Comparison of ENCODE assay signal across 9 cellular contexts in the genomic region with DNA sequence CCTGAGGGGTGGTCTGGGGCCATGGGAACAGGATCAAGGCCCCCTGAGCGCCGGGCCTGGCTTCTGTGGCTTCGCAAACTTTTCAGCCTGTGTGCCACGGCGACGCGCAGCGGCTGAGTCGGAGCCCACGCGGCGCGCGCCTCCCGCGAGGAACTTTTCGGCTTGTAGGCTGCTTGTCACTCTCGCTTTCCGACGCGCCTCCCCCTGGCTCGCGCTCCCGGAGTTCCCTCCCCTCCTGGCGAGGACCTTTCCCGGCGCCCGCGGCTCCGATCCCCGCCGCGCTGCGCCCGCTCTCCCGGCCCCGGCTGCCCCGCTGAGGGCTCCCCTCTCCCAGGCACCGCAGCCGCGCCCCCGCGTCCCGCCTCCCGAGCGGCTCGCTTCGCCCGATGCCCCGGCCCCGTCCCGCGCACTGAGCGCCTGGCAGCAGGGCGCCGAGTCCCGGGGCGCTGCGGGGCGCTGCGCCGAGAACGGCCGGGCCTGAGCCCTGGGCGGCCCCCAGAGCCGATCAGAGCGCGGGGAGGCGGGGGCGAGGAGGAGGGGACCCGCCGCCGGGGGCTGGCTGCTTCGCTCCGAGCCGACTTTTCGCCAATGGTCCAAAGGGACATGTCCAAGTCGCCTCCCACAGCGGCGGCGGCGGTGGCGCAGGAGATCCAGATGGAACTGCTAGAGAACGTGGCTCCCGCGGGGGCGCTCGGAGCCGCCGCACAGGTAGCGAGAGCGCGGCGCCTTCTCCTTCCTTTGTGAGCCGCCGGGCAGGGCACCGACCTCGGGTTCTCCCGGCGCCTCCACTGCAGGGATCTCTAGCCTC. TPM values are rescaled to one million over a fixed set of nuclear protein-coding genes. Genes with fewer than 3 reads are reported as not detected.
DNase-seq lines count a peak whose midpoint lies in the region; ATAC-seq and TF ChIP-seq lines count a peak whose summit lies in the region.
"Had no signal": no experiment of that assay in that cellular context is flagged by ENCODE, and none has a peak within 500 bp of the region (broad histone marks: within the 10 kb centered on the region; RNA-seq: fewer than 3 reads in every experiment).

A gene (plus strand): TSS at position 276 of the 808 bp plus-strand sequence.

- H3K9me3 Mint-ChIP-seq in T-helper 2 cell treated with Interferon-gamma antibody and Interleukin-4, amounts not matched to agents 5 μg/mL and 100 μg/mL, for 36 hours, result no peaks in the 10 kb centered on the region
- H3K9me3 Mint-ChIP-seq: CD4-positive, CD25-positive, alpha-beta regulatory T cell had no signal

- H3K4me3 Mint-ChIP-seq in T-helper 2 cell treated with Interferon-gamma antibody and Interleukin-4, amounts not matched to agents 5 μg/mL and 100 μg/mL, for 36 hours, result no peak within 1 kb of the TSS
- H3K4me3 Mint-ChIP-seq: CD4-positive, CD25-positive, alpha-beta regulatory T cell had no signal

- H3K4me1 Mint-ChIP-seq in T-helper 2 cell treated with Interferon-gamma antibody and Interleukin-4, amounts not matched to agents 5 μg/mL and 100 μg/mL, for 36 hours (ENCODE audit: low read depth), result no peaks in the 10 kb centered on the region

- H2AFZ ChIP-seq in neuron (ENCODE audit: low read depth, low read length), result peak within 1 kb of the TSS; percentile 86

- no peaks in the 10 kb centered on the region for H3K36me3 Mint-ChIP-seq in T-helper 2 cell treated with Interferon-gamma antibody and Interleukin-4, amounts not matched to agents 5 μg/mL and 100 μg/mL, for 36 hours (ENCODE audit: low read depth)
- H3K36me3 Mint-ChIP-seq: CD4-positive, CD25-positive, alpha-beta regulatory T cell had no signal

- H3K27ac Mint-ChIP-seq in T-helper 2 cell treated with Interferon-gamma antibody and Interleukin-4, amounts not matched to agents 5 μg/mL and 100 μg/mL, for 36 hours, result no peak within 1 kb of the TSS
- H3K27ac Mint-ChIP-seq: CD4-positive, CD25-positive, alpha-beta regulatory T cell had no signal

- peak within 1 kb of the TSS; percentile 91 to 93 (median 92) for H3K27ac ChIP-seq in gastroesophageal sphincter

- peak; percentile 52 to 75 for TF ChIP-seq POLR2A in gastroesophageal sphincter (IDR thresholded peaks at IDR 0.05)

- peak; percentile 78 for ATAC-seq in SK-N-SH treated with all-trans-retinoic acid at 6 μM for 48 hours
- peak; percentile 87 for ATAC-seq in gastroesophageal sphincter
- ATAC-seq in HG03135 (IDR thresholded peaks at IDR 0.05; ENCODE audit: unreplicated experiment), result no peak
- ATAC-seq in GM19351 (IDR thresholded peaks at IDR 0.05; ENCODE audit: unreplicated experiment), result no peak

- 7% methylated on average over 3 of the region's 100 CpGs; no CpG with 5 or more reads in 1 of the 2 donors for WGBS in gastroesophageal sphincter (ENCODE audit: low coverage in 1 of 2), 2 donors

- H3K4me3 ChIP-seq in gastroesophageal sphincter (peak within 1 kb of the TSS; percentile 58 to 79), neuron (ENCODE audit: low read length) (peak within 1 kb of the TSS; percentile 46)

- H3K4me1 ChIP-seq in gastroesophageal sphincter (peaks cover 0 to 37% (median 4%) of the 10 kb centered on the region in 3 donors), neuron (ENCODE audit: insufficient read depth, low read length) (peaks cover 10% of the 10 kb centered on the region)

- H3K36me3 ChIP-seq in gastroesophageal sphincter (no peaks in the 10 kb centered on the region), neuron (ENCODE audit: insufficient read depth, low read length) (no peaks in the 10 kb centered on the region)

- peak in 2 of 4 experiments; percentile 1 to 44 for TF ChIP-seq CTCF in gastroesophageal sphincter (IDR thresholded peaks at IDR 0.05)

- H3K27me3 ChIP-seq in gastroesophageal sphincter (peaks cover 8% of the 10 kb centered on the region), neuron (ENCODE audit: insufficient read depth, low read length) (peaks cover 42% of the 10 kb centered on the region)

- H3K9me3 ChIP-seq in gastroesophageal sphincter (no peaks in the 10 kb centered on the region), neuron (ENCODE audit: low read length) (no peaks in the 10 kb centered on the region)

- TF ChIP-seq EP300 in gastroesophageal sphincter (IDR thresholded peaks at IDR 0.05), result no peak

- H3K27me3 Mint-ChIP-seq in T-helper 2 cell treated with Interferon-gamma antibody and Interleukin-4, amounts not matched to agents 5 μg/mL and 100 μg/mL, for 36 hours (ENCODE audit: low read depth), result peaks cover 33% of the 10 kb centered on the region

- peak; percentile 19 to 55 for DNase-seq in NCI-H2081 (lab: John Stamatoyannopoulos, UW)
- no peak for DNase-seq in NCI-H2081 treated with DMSO at 0.1 percent for 48 hours (lab: John Stamatoyannopoulos, UW)
- no peak for DNase-seq in T-helper 2 cell treated with Interferon-gamma antibody and Interleukin-4, amounts not matched to agents 5 μg/mL and 100 μg/mL, for 36 hours (ENCODE audit: low spot score)

TF ChIP-seq in SK-N-SH treated with all-trans-retinoic acid at 6 μM for 48 hours, 23 proteins besides CTCF, POLR2A, EP300 and RAD21:
- TF ChIP-seq ZC3H10 (CRISPR knock-in tag; IDR thresholded peaks at IDR 0.05) (no peak), ZNF565 (CRISPR knock-in tag; conservative IDR thresholded peaks at IDR 0.05; ENCODE audit: low read depth) (no peak), RARB (CRISPR knock-in tag; IDR thresholded peaks at IDR 0.05) (no peak), ESRRG (CRISPR knock-in tag; IDR thresholded peaks at IDR 0.05) (no peak), TOX (CRISPR knock-in tag; IDR thresholded peaks at IDR 0.05; ENCODE audit: borderline replicate concordance) (no peak)
- TF ChIP-seq, protein P1, sequence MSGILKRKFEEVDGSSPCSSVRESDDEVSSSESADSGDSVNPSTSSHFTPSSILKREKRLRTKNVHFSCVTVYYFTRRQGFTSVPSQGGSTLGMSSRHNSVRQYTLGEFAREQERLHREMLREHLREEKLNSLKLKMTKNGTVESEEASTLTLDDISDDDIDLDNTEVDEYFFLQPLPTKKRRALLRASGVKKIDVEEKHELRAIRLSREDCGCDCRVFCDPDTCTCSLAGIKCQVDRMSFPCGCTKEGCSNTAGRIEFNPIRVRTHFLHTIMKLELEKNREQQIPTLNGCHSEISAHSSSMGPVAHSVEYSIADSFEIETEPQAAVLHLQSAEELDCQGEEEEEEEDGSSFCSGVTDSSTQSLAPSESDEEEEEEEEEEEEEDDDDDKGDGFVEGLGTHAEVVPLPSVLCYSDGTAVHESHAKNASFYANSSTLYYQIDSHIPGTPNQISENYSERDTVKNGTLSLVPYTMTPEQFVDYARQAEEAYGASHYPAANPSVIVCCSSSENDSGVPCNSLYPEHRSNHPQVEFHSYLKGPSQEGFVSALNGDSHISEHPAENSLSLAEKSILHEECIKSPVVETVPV (CRISPR knock-in tag; IDR thresholded peaks at IDR 0.05), result no peak

RNA-seq across cellular contexts. Expression of the gene that starts here (rescaled TPM):
- total RNA-seq in gastroesophageal sphincter, result 100 to 1,000 TPM in 2 of 4 donors, 10 to 100 TPM in 2; 60.3 to 158 (median 89.1) TPM

Comparison
In these comparisons a context has a peak if more than half of its experiments do, and no peak if none do; other contexts are left out.
1. DNase-seq: peak in NCI-H2081 (2 of 2); none in NCI-H2081 treated with DMSO at 0.1 percent for 48 hours (single experiment) and T-helper 2 cell treated with Interferon-gamma antibody and Interleukin-4, amounts not matched to agents 5 μg/mL and 100 μg/mL, for 36 hours (single experiment).
2. ATAC-seq: peak in SK-N-SH treated with all-trans-retinoic acid at 6 μM for 48 hours (single experiment) and gastroesophageal sphincter (single experiment); none in HG03135 (single experiment) and GM19351 (single experiment).